ENCODE assay signal across 25 cellular contexts in the genomic region with DNA sequence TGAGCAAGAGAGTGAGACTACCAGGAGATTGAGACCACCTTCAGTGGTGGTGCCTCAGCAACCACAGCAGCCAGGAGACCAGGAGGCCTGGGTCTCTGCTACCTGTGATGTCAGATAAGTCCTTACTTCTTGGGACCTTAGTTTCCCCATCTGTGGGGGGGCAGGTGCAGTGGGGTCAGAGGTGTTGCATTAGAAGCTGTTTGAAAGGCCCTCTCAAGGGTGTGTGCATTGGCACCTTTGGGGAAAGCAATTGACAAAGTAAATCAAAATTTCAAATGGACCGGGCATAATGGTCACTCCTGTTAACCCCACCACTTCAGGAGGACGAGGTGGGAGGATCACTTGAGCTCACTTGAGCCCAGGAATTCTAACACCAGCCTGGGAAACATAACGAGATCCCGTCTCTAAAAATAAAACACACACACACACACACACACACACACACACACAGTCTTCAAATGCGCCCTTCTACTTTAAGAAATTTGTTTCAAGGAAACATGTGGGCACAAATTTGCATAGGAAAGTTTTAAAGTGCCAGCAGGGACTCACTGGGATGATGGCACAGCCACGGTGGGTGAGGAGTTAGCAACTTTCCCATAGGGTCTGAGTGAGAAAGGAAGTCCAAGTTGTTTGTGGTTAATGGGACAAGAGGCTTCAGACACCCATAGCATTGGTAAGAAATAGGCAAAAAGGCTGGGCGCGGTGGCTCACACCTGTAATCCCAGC. TPM values are rescaled to one million over a fixed set of nuclear protein-coding genes. Genes with fewer than 3 reads are reported as not detected.
DNase-seq lines count a peak whose midpoint lies in the region; ATAC-seq and TF ChIP-seq lines count a peak whose summit lies in the region.
"Had no signal": no experiment of that assay in that cellular context is flagged by ENCODE, and none has a peak within 500 bp of the region (broad histone marks: within the 10 kb centered on the region; RNA-seq: fewer than 3 reads in every experiment).

No MANE protein-coding gene starts in this region.

- H3K4me1 Mint-ChIP-seq in GM23338 (peaks cover 15% of the 10 kb centered on the region), neural progenitor cell (peaks cover 37% of the 10 kb centered on the region)

- no peaks in the 10 kb centered on the region for H3K9me2 ChIP-seq in GM23338 (ENCODE audit: insufficient read depth)

- no peak overlapping the region for H3K27ac ChIP-seq in BLaER1 treated with 17β-estradiol and CSF1 and Interleukin-3, amounts not matched to agents 10 nM and 100 nM
- H3K27ac ChIP-seq in GM23338 (ENCODE audit: low read depth) = no peak overlapping the region
- peak overlapping the region in 1 of 2 donors; percentile 0 for H3K27ac ChIP-seq in coronary artery
- no peak overlapping the region for H3K27ac ChIP-seq in neural progenitor cell
- no peak overlapping the region for H3K27ac ChIP-seq in foreskin keratinocyte
- H3K27ac ChIP-seq: SK-N-MC had no signal

- H3K27me3 Mint-ChIP-seq in GM23338 (ENCODE audit: insufficient read depth, low read depth, poor library complexity) (peaks cover 27% of the 10 kb centered on the region), neural progenitor cell (ENCODE audit: insufficient read depth, low read depth) (peaks cover 10% of the 10 kb centered on the region)

- H3K27me3 ChIP-seq in BLaER1 treated with 17β-estradiol and CSF1 and Interleukin-3, amounts not matched to agents 10 nM and 100 nM = peaks cover 20 to 29% (median 24%) of the 10 kb centered on the region in 11 experiments
- H3K27me3 ChIP-seq in GM23338 (ENCODE audit: insufficient read depth) = 0 out of 2 replicates have a peak, but pooled peaks cover 6% of the 10 kb centered on the region
- no peaks in the 10 kb centered on the region for H3K27me3 ChIP-seq in neural progenitor cell
- no peaks in the 10 kb centered on the region for H3K27me3 ChIP-seq in foreskin keratinocyte
- H3K27me3 ChIP-seq: esophagus muscularis mucosa, gastrocnemius medialis had no signal

- H3K9me3 Mint-ChIP-seq in GM23338 (no peaks in the 10 kb centered on the region), neural progenitor cell (no peaks in the 10 kb centered on the region)
- H3K9me3 Mint-ChIP-seq: T-helper 2 cell treated with Interferon-gamma antibody and Interleukin-4, amounts not matched to agents 5 μg/mL and 100 μg/mL, for 36 hours; WTC11 had no signal

- H3K27ac Mint-ChIP-seq in GM23338 (no peak overlapping the region), neural progenitor cell (peak overlapping the region; percentile 18)
- H3K27ac Mint-ChIP-seq: T-helper 2 cell treated with Interferon-gamma antibody and Interleukin-4, amounts not matched to agents 5 μg/mL and 100 μg/mL, for 36 hours; WTC11 had no signal

- H3F3A ChIP-seq in GM23338 (replicated peaks; ENCODE audit: low read depth) (peaks cover 19% of the 10 kb centered on the region; the same call in 1 of the 2 replicates), neural progenitor cell (ENCODE audit: low read depth) (peaks cover 21% of the 10 kb centered on the region)

- ATAC-seq in GM23338 = no peak
- no peak for ATAC-seq in foreskin keratinocyte
- ATAC-seq in omental fat pad (ENCODE audit: low FRiP score) = no peak
- ATAC-seq: gastrocnemius medialis had no signal

- H3K79me2 ChIP-seq in GM23338 (replicated peaks; ENCODE audit: insufficient read depth) (no peaks in the 10 kb centered on the region), neural progenitor cell (ENCODE audit: low read depth) (no peaks in the 10 kb centered on the region)

- H4K20me1 ChIP-seq in BLaER1 treated with 17β-estradiol and CSF1 and Interleukin-3, amounts not matched to agents 10 nM and 100 nM = peaks cover 0 to 34% (median 0%) of the 10 kb centered on the region in 11 experiments; a peak in 5 of 22 replicates
- H4K20me1 ChIP-seq in GM23338 (replicated peaks; ENCODE audit: insufficient read depth) (no peaks in the 10 kb centered on the region), neural progenitor cell (ENCODE audit: low read depth) (no peaks in the 10 kb centered on the region)

- H3K4me3 ChIP-seq in BLaER1 treated with 17β-estradiol and CSF1 and Interleukin-3, amounts not matched to agents 10 nM and 100 nM = no peak overlapping the region
- H3K4me3 ChIP-seq in GM23338 = no peak overlapping the region
- H3K4me3 ChIP-seq in coronary artery = no peak overlapping the region
- no peak overlapping the region for H3K4me3 ChIP-seq in neural progenitor cell

- H3K4me2 ChIP-seq in BLaER1 treated with 17β-estradiol and CSF1 and Interleukin-3, amounts not matched to agents 10 nM and 100 nM = peak overlapping the region; percentile 65 to 88 (median 78); a peak in 21 of 22 replicates
- H3K4me2 ChIP-seq in GM23338 (peak overlapping the region; percentile 92; the same call in 1 of the 2 replicates), neural progenitor cell (peak overlapping the region; percentile 79)

- H3K36me3 Mint-ChIP-seq in GM23338 (ENCODE audit: low read depth) (no peaks in the 10 kb centered on the region), neural progenitor cell (no peaks in the 10 kb centered on the region)
- H3K36me3 Mint-ChIP-seq: WTC11 had no signal

- no peaks in the 10 kb centered on the region for H3K9me3 ChIP-seq in BLaER1 treated with 17β-estradiol and CSF1 and Interleukin-3, amounts not matched to agents 10 nM and 100 nM (replicated peaks in 1 of 11)
- no peaks in the 10 kb centered on the region for H3K9me3 ChIP-seq in neural progenitor cell (ENCODE audit: low read depth)
- H3K9me3 ChIP-seq: esophagus muscularis mucosa, gastrocnemius medialis had no signal

- H3K4me3 Mint-ChIP-seq in GM23338 (peak overlapping the region; percentile 81; the same call in 2 of the 3 replicates), neural progenitor cell (peak overlapping the region; percentile 79)

- no peak overlapping the region; a peak in 1 of 22 replicates for H3K9ac ChIP-seq in BLaER1 treated with 17β-estradiol and CSF1 and Interleukin-3, amounts not matched to agents 10 nM and 100 nM
- no peak overlapping the region for H3K9ac ChIP-seq in neural progenitor cell

- H2AFZ ChIP-seq in GM23338 (no peak overlapping the region), neural progenitor cell (replicated peaks) (no peak overlapping the region)

- H3K4me1 ChIP-seq in BLaER1 treated with 17β-estradiol and CSF1 and Interleukin-3, amounts not matched to agents 10 nM and 100 nM = peaks cover 61 to 98% (median 93%) of the 10 kb centered on the region in 10 experiments
- peaks cover 5% of the 10 kb centered on the region for H3K4me1 ChIP-seq in GM23338 (ENCODE audit: insufficient read depth)
- peaks cover 19% of the 10 kb centered on the region for H3K4me1 ChIP-seq in neural progenitor cell
- H3K4me1 ChIP-seq in foreskin keratinocyte = peaks cover 18% of the 10 kb centered on the region

- no peak for TF ChIP-seq CTCF in GM23338 (conservative IDR thresholded peaks at IDR 0.05; ENCODE audit: low read depth in 2 of 2)
- no peak for TF ChIP-seq CTCF in coronary artery (IDR thresholded peaks at IDR 0.05)
- no peak for TF ChIP-seq CTCF in neural progenitor cell (IDR thresholded peaks at IDR 0.05)
- no peak for TF ChIP-seq CTCF in foreskin keratinocyte (conservative IDR thresholded peaks at IDR 0.05)
- TF ChIP-seq CTCF in omental fat pad (IDR thresholded peaks at IDR 0.05) = no peak

- DNase-seq in GM23338 (ENCODE audit: low spot score) = no peak
- DNase-seq in coronary artery (ENCODE audit: low spot score) = peak; percentile 47
- DNase-seq in neural progenitor cell (ENCODE audit: low spot score) = no peak
- no peak for DNase-seq in foreskin keratinocyte
- no peak for DNase-seq in omental fat pad (ENCODE audit: low spot score)
- no peak for DNase-seq in stimulated activated CD4-positive, alpha-beta T cell treated with anti-CD3 and anti-CD28 coated beads, Interleukin-15, amount 100 ng/mL, for 24 hours
- DNase-seq: activated CD4-positive, alpha-beta T cell treated with anti-CD3 and anti-CD28 coated beads, Interleukin-2, amount 50 U/mL, for 48 hours; activated effector memory CD4-positive, alpha-beta T cell treated with anti-CD3 and anti-CD28 coated beads, Interleukin-2, amount 50 U/mL, for 16 hours; activated T-cell treated with anti-CD3 and anti-CD28 coated beads for 4 hours; AML-193; DND-41; effector memory CD4-positive, alpha-beta T cell; gastrocnemius medialis; mammary epithelial cell; NCI-H1417 treated with DMSO at 0.1 percent for 48 hours; NCI-H2107; NCI-H510A; NK-92 treated with Interleukin-12 subunit alpha and Interleukin-12 subunit beta, amount 100 ng/mL, for 24 hours; stimulated activated CD4-positive, alpha-beta T cell treated with anti-CD3 and anti-CD28 coated beads, Interleukin-1b, Interleukin-23, amount 100 ng/mL, for 48 hours had no signal

- H3K36me3 ChIP-seq in BLaER1 treated with 17β-estradiol and CSF1 and Interleukin-3, amounts not matched to agents 10 nM and 100 nM = no peaks in the 10 kb centered on the region
- H3K36me3 ChIP-seq in GM23338 (ENCODE audit: insufficient read depth) (no peaks in the 10 kb centered on the region), neural progenitor cell (no peaks in the 10 kb centered on the region)
- H3K36me3 ChIP-seq: gastrocnemius medialis had no signal

RNA-seq across cellular contexts. Expression of gene AK1, which starts 1.3 kb away (rescaled TPM):
- total RNA-seq in GM23338 (2014; rRNA removed; shearing (Covaris generic)) = 6.7 and 16.2 TPM in 2 replicates
- polyA plus RNA-seq in GM23338 (2016; fragmentation: Nextera tagmentation; extraction: Ambion mirVana) = 35.5 and 36.3 TPM in 2 replicates
- 20.5 and 25.6 TPM in 2 replicates for total RNA-seq in neural progenitor cell (ENCODE audit: low replicate concordance)
- 60.7 and 62.6 TPM in 2 replicates for total RNA-seq in foreskin keratinocyte
- polyA plus RNA-seq in foreskin keratinocyte = 99.6 and 106 TPM in 2 replicates
- 10 to 100 TPM; 28.5 to 93.4 (median 54.1) TPM for total RNA-seq in omental fat pad

RNA-seq across cellular contexts. Expression of gene ST6GALNAC6, which starts 20.6 kb away (rescaled TPM):
- total RNA-seq in GM23338 (2014; rRNA removed; shearing (Covaris generic)) = 39.2 and 46.3 TPM in 2 replicates
- 20.7 and 21.5 TPM in 2 replicates for polyA plus RNA-seq in GM23338 (2016; fragmentation: Nextera tagmentation; extraction: Ambion mirVana)
- 14.3 and 42.7 TPM in 2 replicates for total RNA-seq in neural progenitor cell (ENCODE audit: low replicate concordance)
- 23.2 and 27.1 TPM in 2 replicates for total RNA-seq in foreskin keratinocyte
- polyA plus RNA-seq in foreskin keratinocyte = 24.3 and 27.7 TPM in 2 replicates
- 100 to 1,000 TPM; 138 to 213 (median 155) TPM for total RNA-seq in omental fat pad

RNA-seq across cellular contexts. Expression of gene ENG, which starts 24.4 kb away (rescaled TPM):
- total RNA-seq in GM23338 (2014; rRNA removed; shearing (Covaris generic)) = 1.4 and 3.0 TPM in 2 replicates
- polyA plus RNA-seq in GM23338 (2016; fragmentation: Nextera tagmentation; extraction: Ambion mirVana) = 2.6 TPM in 2 replicates
- total RNA-seq in neural progenitor cell (ENCODE audit: low replicate concordance) = 0.19 TPM in 1 of 2 replicates, not detected in the other
- total RNA-seq in foreskin keratinocyte = 3.1 TPM in 2 replicates
- 4.9 and 5.4 TPM in 2 replicates for polyA plus RNA-seq in foreskin keratinocyte
- 100 to 1,000 TPM in 2 of 4 donors, 10 to 100 TPM in 2; 34.3 to 200 (median 120) TPM for total RNA-seq in omental fat pad

RNA-seq across cellular contexts. Expression of gene ST6GALNAC4, which starts 38.0 kb away (rescaled TPM):
- total RNA-seq in GM23338 (2014; rRNA removed; shearing (Covaris generic)) = 35.3 and 39.1 TPM in 2 replicates
- polyA plus RNA-seq in GM23338 (2016; fragmentation: Nextera tagmentation; extraction: Ambion mirVana) (7.9 and 8.1 TPM in 2 replicates), foreskin keratinocyte (19.9 and 21.3 TPM in 2 replicates)
- total RNA-seq in neural progenitor cell (ENCODE audit: low replicate concordance) (5.5 and 11.1 TPM in 2 replicates), foreskin keratinocyte (16.6 and 18.5 TPM in 2 replicates), omental fat pad (10 to 100 TPM; 26.6 to 78.5 (median 45.0) TPM)

RNA-seq across cellular contexts. Expression of gene PIP5KL1, which starts 51.8 kb away (rescaled TPM):
- total RNA-seq in GM23338 (2014; rRNA removed; shearing (Covaris generic)) = 7.5 and 13.4 TPM in 2 replicates
- polyA plus RNA-seq in GM23338 (2016; fragmentation: Nextera tagmentation; extraction: Ambion mirVana) (19.5 and 25.1 TPM in 2 replicates), foreskin keratinocyte (4.8 and 7.9 TPM in 2 replicates)
- total RNA-seq in neural progenitor cell (ENCODE audit: low replicate concordance) (1.4 and 8.8 TPM in 2 replicates), foreskin keratinocyte (4.7 and 6.3 TPM in 2 replicates), omental fat pad (1 to 10 TPM in 3 of 4 donors, under 1 TPM in 1; 0.82 to 3.0 (median 1.3) TPM)
- total RNA-seq: skeletal muscle tissue had no signal
